In genomic region chr1:159664247-159664646, GRCh38 we compare ENCODE assay signal across 24 cellular contexts. TPM values are rescaled to one million over a fixed set of nuclear protein-coding genes. Genes with fewer than 3 reads are reported as not detected.
DNase-seq lines count a peak whose midpoint lies in the region; TF ChIP-seq lines count a peak whose summit lies in the region.
"Had no signal": no experiment of that assay in that cellular context is flagged by ENCODE, and none has a peak within 500 bp of the region (broad histone marks: within the 10 kb centered on the region; RNA-seq: fewer than 3 reads in every experiment).

No MANE protein-coding gene starts in this region.

- peaks cover 24 to 26% of the 10 kb centered on the region in 2 experiments for H3K4me1 ChIP-seq in neutrophil (ENCODE audit: control insufficient read depth in 1 of 2, insufficient read depth in 1 of 2, low read depth in 1 of 2, low read length in 1 of 2)
- no peaks in the 10 kb centered on the region for H3K4me1 ChIP-seq in CD8-positive, alpha-beta memory T cell (ENCODE audit: insufficient read depth, low read length)

- H3K27ac Mint-ChIP-seq in CD8-positive, alpha-beta memory T cell, result no peak overlapping the region

- peaks cover 0 to 56% of the 10 kb centered on the region in 2 donors for H3K27me3 Mint-ChIP-seq in CD8-positive, alpha-beta memory T cell

- peaks cover 10 to 17% (median 12%) of the 10 kb centered on the region in 5 donors for H3K9me3 Mint-ChIP-seq in CD8-positive, alpha-beta memory T cell

- H3K4me3 ChIP-seq in HL-60 (replicated peaks; ENCODE audit: insufficient read depth, low read length), result no peak overlapping the region
- no peak overlapping the region for H3K4me3 ChIP-seq in NB4 (ENCODE audit: low read depth, low read length)
- peak overlapping the region in 1 of 2 experiments; percentile 39 for H3K4me3 ChIP-seq in neutrophil (ENCODE audit: low read depth in 1 of 2, low read length in 1 of 2)
- no peak overlapping the region for H3K4me3 ChIP-seq in CD8-positive, alpha-beta memory T cell (ENCODE audit: low read length)
- H3K4me3 ChIP-seq: BLaER1, PC-9 had no signal

- no peaks in the 10 kb centered on the region for H3K9me3 ChIP-seq in neutrophil
- no peaks in the 10 kb centered on the region for H3K9me3 ChIP-seq in CD8-positive, alpha-beta memory T cell (ENCODE audit: low read length)

- TF ChIP-seq CTCF in HL-60 (IDR thresholded peaks at IDR 0.05; ENCODE audit: insufficient read depth, low read length) (no peak), NB4 (IDR thresholded peaks at IDR 0.05; ENCODE audit: low read depth, low read length) (no peak), neutrophil (IDR thresholded peaks at IDR 0.05) (no peak)

- H3K27ac ChIP-seq in HL-60 (replicated peaks) (peak overlapping the region; percentile 28), neutrophil (peak overlapping the region; percentile 83)
- no peak overlapping the region for H3K27ac ChIP-seq in CD8-positive, alpha-beta memory T cell (ENCODE audit: low read depth, low read length)
- H3K27ac ChIP-seq: BLaER1, PC-9 had no signal

- POLR2A ChIA-PET in CD8-positive, alpha-beta memory T cell (lab: Charles Lee), result no interaction called here

- no peak overlapping the region for H3K4me3 Mint-ChIP-seq in CD8-positive, alpha-beta memory T cell

- no peaks in the 10 kb centered on the region for H3K36me3 ChIP-seq in neutrophil
- no peaks in the 10 kb centered on the region for H3K36me3 ChIP-seq in CD8-positive, alpha-beta memory T cell (ENCODE audit: insufficient read depth, low read length)
- H3K36me3 ChIP-seq: BLaER1 had no signal

- DNase-seq in HL-60 (ENCODE audit: low read depth in 1 of 2, low spot score in 1 of 2), result peak in 1 of 2 experiments; percentile 34
- peak; percentile 2 for DNase-seq in NB4 (ENCODE audit: low read depth)
- peak; percentile 81 for DNase-seq in SIG-M5 treated with dmso at 0.1 percent for 504 hours (lab: John Stamatoyannopoulos, UW; ENCODE audit: unreplicated experiment)
- no peak for DNase-seq in activated effector memory CD4-positive, alpha-beta T cell treated with anti-CD3 and anti-CD28 coated beads, Interleukin-2, amount 50 U/mL, for 16 hours
- DNase-seq in CD8-positive, alpha-beta memory T cell, result no peak
- no peak for DNase-seq in NCI-H69 (lab: John Stamatoyannopoulos, UW)
- DNase-seq in HPDE6-E6E7 (ENCODE audit: extremely low spot score), result no peak
- DNase-seq: DMS79 treated with DMSO at 0.1 percent for 48 hours; H7; KBM-7; NCI-H1048; NCI-H1417 treated with DMSO at 0.1 percent for 48 hours; NCI-H187; NCI-H510A; NCI-H748 treated with DMSO at 0.1 percent for 48 hours; NK-92 treated with Interleukin-12 subunit alpha and Interleukin-12 subunit beta, amount 100 ng/mL, for 24 hours; PC-9; RPMI8226; SHP77; T-helper 9 cell had no signal

- H3K27me3 ChIP-seq in HL-60 (ENCODE audit: insufficient read depth, poor library complexity, severe bottlenecking), result no peaks in the 10 kb centered on the region
- no peaks in the 10 kb centered on the region for H3K27me3 ChIP-seq in neutrophil
- H3K27me3 ChIP-seq in CD8-positive, alpha-beta memory T cell (ENCODE audit: insufficient read depth, low read length, poor library complexity, severe bottlenecking), result no peaks in the 10 kb centered on the region
- H3K27me3 ChIP-seq: BLaER1 had no signal

- no peak for TF ChIP-seq POLR2A in NB4 (IDR thresholded peaks at IDR 0.05; ENCODE audit: extremely low read depth, insufficient read length)

- H3K36me3 Mint-ChIP-seq in CD8-positive, alpha-beta memory T cell, result no peaks in the 10 kb centered on the region

- CTCF ChIA-PET in CD8-positive, alpha-beta memory T cell (lab: Charles Lee), result no interaction called here

- no peaks in the 10 kb centered on the region for H3K4me1 Mint-ChIP-seq in CD8-positive, alpha-beta memory T cell

RNA-seq across cellular contexts. Expression of gene CRP, which starts 50.1 kb away (rescaled TPM):
- not detected for total RNA-seq in CD8-positive, alpha-beta memory T cell
- not detected for polyA plus RNA-seq in CD8-positive, alpha-beta memory T cell
- total RNA-seq: H7; HT1080; PC-9; T-helper 1 cell treated with Interleukin-12 subunit alpha and Interleukin-12 subunit beta and Interleukin-4 antibody, amounts not matched to agents 30 ng/mL and 1 ng/mL, for 36 hours had no signal

Comparison
In these comparisons a context has a peak if more than half of its experiments do, and no peak if none do; other contexts are left out.
1. DNase-seq: peak in NB4 (single experiment) and SIG-M5 treated with dmso at 0.1 percent for 504 hours (single experiment); none in activated effector memory CD4-positive, alpha-beta T cell treated with anti-CD3 and anti-CD28 coated beads, Interleukin-2, amount 50 U/mL, for 16 hours (single experiment), CD8-positive, alpha-beta memory T cell (0 of 5), NCI-H69 (single experiment) and HPDE6-E6E7 (single experiment).